19 cellular contexts compared by ENCODE assay signal in genomic region chr1:229385853-229386456, GRCh38. TPM values are rescaled to one million over a fixed set of nuclear protein-coding genes. Genes with fewer than 3 reads are reported as not detected.
DNase-seq lines count a peak whose midpoint lies in the region; ATAC-seq, FAIRE-seq and TF ChIP-seq lines count a peak whose summit lies in the region.
"Had no signal": no experiment of that assay in that cellular context is flagged by ENCODE, and none has a peak within 500 bp of the region (broad histone marks: within the 10 kb centered on the region; RNA-seq: fewer than 3 reads in every experiment).

No MANE protein-coding gene starts in this region.

- no peak overlapping the region for H3K4me3 Mint-ChIP-seq in activated CD8-positive, alpha-beta memory T cell treated with anti-CD3 and anti-CD28 coated beads, Interleukin-2, amount 10 ng/mL, durations not matched to agents 7 days and 5 days
- H3K4me3 Mint-ChIP-seq: CD8-positive, alpha-beta memory T cell had no signal

- H3K4me1 Mint-ChIP-seq in activated CD8-positive, alpha-beta memory T cell treated with anti-CD3 and anti-CD28 coated beads, Interleukin-2, amount 10 ng/mL, durations not matched to agents 7 days and 5 days, result peaks cover 2% of the 10 kb centered on the region
- H3K4me1 Mint-ChIP-seq: CD8-positive, alpha-beta memory T cell had no signal

- no peak for FAIRE-seq in GM12892 (lab: Jason Lieb, UNC)
- FAIRE-seq: K562 had no signal

- in situ Hi-C loops in SK-MEL-5 (cut with HindIII; ENCODE audit: low pct_unique_long_range_greater_than_20kb, low sequenced_read_pairs), result no loop called here

- DNase-seq in SK-MEL-5 (ENCODE audit: low read depth, low spot score) (peak; percentile 41), Right ventricle myocardium superior (no peak), mesenteric fat pad (ENCODE audit: low spot score) (peak; percentile 85), lower lobe of right lung (no peak), GM12892 (ENCODE audit: insufficient read length) (no peak)
- no peak for DNase-seq in activated CD8-positive, alpha-beta memory T cell treated with anti-CD3 and anti-CD28 coated beads, Interleukin-2, amount 10 ng/mL, durations not matched to agents 7 days and 5 days
- DNase-seq: CD8-positive, alpha-beta memory T cell; DMS79; GM23248; NCI-H1105; NCI-H1694 treated with DMSO at 0.1 percent for 48 hours; NCI-H510A treated with DMSO at 0.1 percent for 48 hours; NCI-H774; RPMI8226 had no signal

- no peak for TF ChIP-seq CTCF in lower lobe of right lung (IDR thresholded peaks at IDR 0.05)

- no peak overlapping the region for H3K27ac Mint-ChIP-seq in activated CD8-positive, alpha-beta memory T cell treated with anti-CD3 and anti-CD28 coated beads, Interleukin-2, amount 10 ng/mL, durations not matched to agents 7 days and 5 days
- H3K27ac Mint-ChIP-seq: CD8-positive, alpha-beta memory T cell had no signal

- H3K36me3 ChIP-seq in skeletal muscle tissue (ENCODE audit: control insufficient read depth in 3 of 3, insufficient read depth in 3 of 3, low read length in 3 of 3) (no peaks in the 10 kb centered on the region), lower lobe of right lung (no peaks in the 10 kb centered on the region)
- H3K36me3 ChIP-seq: BLaER1 treated with 17β-estradiol and CSF1 and Interleukin-3, amounts not matched to agents 10 nM and 100 nM had no signal

- no peak for TF ChIP-seq POLR2A in GM12892 (IDR thresholded peaks at IDR 0.05; ENCODE audit: low read depth, low read length)

- H3K4me3 ChIP-seq in skeletal muscle tissue (ENCODE audit: low read length in 3 of 3) (no peak overlapping the region), lower lobe of right lung (no peak overlapping the region)
- H3K4me3 ChIP-seq: BLaER1 treated with 17β-estradiol and CSF1 and Interleukin-3, amounts not matched to agents 10 nM and 100 nM; GM23248; K562 had no signal

- H3K27me3 ChIP-seq in skeletal muscle tissue (ENCODE audit: control insufficient read depth in 3 of 3, insufficient read depth in 3 of 3, low read length in 3 of 3) (no peaks in the 10 kb centered on the region), lower lobe of right lung (ENCODE audit: low read depth) (no peaks in the 10 kb centered on the region)
- H3K27me3 ChIP-seq: BLaER1 treated with 17β-estradiol and CSF1 and Interleukin-3, amounts not matched to agents 10 nM and 100 nM had no signal

- H3K9me3 Mint-ChIP-seq in activated CD8-positive, alpha-beta memory T cell treated with anti-CD3 and anti-CD28 coated beads, Interleukin-2, amount 10 ng/mL, durations not matched to agents 7 days and 5 days (ENCODE audit: low read depth), result no peaks in the 10 kb centered on the region
- H3K9me3 Mint-ChIP-seq: CD8-positive, alpha-beta memory T cell had no signal

- H3K27ac ChIP-seq in skeletal muscle tissue (ENCODE audit: low read depth, low read length) (peak overlapping the region; percentile 19), lower lobe of right lung (no peak overlapping the region)
- H3K27ac ChIP-seq: BLaER1 treated with 17β-estradiol and CSF1 and Interleukin-3, amounts not matched to agents 10 nM and 100 nM; GM23248 had no signal

- CTCF ChIA-PET in activated CD8-positive, alpha-beta memory T cell treated with anti-CD3 and anti-CD28 coated beads, Interleukin-2, amount 10 ng/mL, durations not matched to agents 7 days and 5 days (lab: Charles Lee), result interaction anchor here (0.6 kb wide), 1 partner anchor 42 kb away, joined by 3 read pairs; no protein-coding TSS in a partner anchor

- H3K27me3 Mint-ChIP-seq in activated CD8-positive, alpha-beta memory T cell treated with anti-CD3 and anti-CD28 coated beads, Interleukin-2, amount 10 ng/mL, durations not matched to agents 7 days and 5 days, result peaks cover 39% of the 10 kb centered on the region

- H3K9ac ChIP-seq in skeletal muscle tissue (ENCODE audit: low read depth in 1 of 3, low read length in 3 of 3), result no peak overlapping the region
- H3K9ac ChIP-seq: BLaER1 treated with 17β-estradiol and CSF1 and Interleukin-3, amounts not matched to agents 10 nM and 100 nM; GM23248 had no signal

- intact Hi-C loops in Right ventricle myocardium superior (cut with DNase I), result no loop called here
- intact Hi-C loops in lower lobe of right lung (cut with DNase I), result no loop called here

- H3K9me3 ChIP-seq in skeletal muscle tissue (ENCODE audit: control insufficient read depth in 3 of 3, low read length in 3 of 3), result no peaks in the 10 kb centered on the region
- H3K9me3 ChIP-seq in lower lobe of right lung, result no peaks in the 10 kb centered on the region

- ATAC-seq in Right ventricle myocardium superior (ENCODE audit: poor library complexity) (peak; percentile 79), lower lobe of right lung (no peak), GM18909 (IDR thresholded peaks at IDR 0.05; ENCODE audit: poor library complexity, unreplicated experiment) (no peak)
- no peak for ATAC-seq in activated CD8-positive, alpha-beta memory T cell treated with anti-CD3 and anti-CD28 coated beads, Interleukin-2, amount 10 ng/mL, durations not matched to agents 7 days and 5 days
- ATAC-seq: HCT116, K562 had no signal

- H3K4me1 ChIP-seq in skeletal muscle tissue (ENCODE audit: control insufficient read depth in 3 of 3, insufficient read depth in 3 of 3, low read length in 3 of 3) (peaks cover 13 to 15% (median 15%) of the 10 kb centered on the region in 3 donors), lower lobe of right lung (no peaks in the 10 kb centered on the region)

- no peaks in the 10 kb centered on the region for H3K36me3 Mint-ChIP-seq in activated CD8-positive, alpha-beta memory T cell treated with anti-CD3 and anti-CD28 coated beads, Interleukin-2, amount 10 ng/mL, durations not matched to agents 7 days and 5 days
- H3K36me3 Mint-ChIP-seq: CD8-positive, alpha-beta memory T cell had no signal

RNA-seq across cellular contexts. Expression of gene CCSAP, which starts 43.1 kb away (rescaled TPM):
- total RNA-seq in SK-MEL-5 (2014; rRNA removed; shearing (Covaris generic)), result 26.2 and 26.6 TPM in 2 replicates
- polyA plus RNA-seq in SK-MEL-5 (2015; cell fraction: cytosol; rRNA removed), result 10.4 and 16.3 TPM in 2 replicates
- 16.1 and 21.9 TPM in 2 replicates for polyA plus RNA-seq in SK-MEL-5 (2015; cell fraction: nucleus; rRNA removed)
- total RNA-seq in Right ventricle myocardium superior, result 1.8 TPM
- 4.4 TPM for total RNA-seq in mesenteric fat pad
- total RNA-seq in skeletal muscle tissue, result 5.2 TPM
- 1 to 10 TPM; 8.9 to 9.8 TPM for total RNA-seq in activated CD8-positive, alpha-beta memory T cell treated with anti-CD3 and anti-CD28 coated beads, Interleukin-2, amount 10 ng/mL, durations not matched to agents 7 days and 5 days
- 12.2 TPM for total RNA-seq in lower lobe of right lung
- polyA plus RNA-seq in GM12892 (2012; ENCODE audit: missing spikeins), result 3.6 TPM

RNA-seq across cellular contexts. Expression of gene ACTA1, which starts 47.9 kb away (rescaled TPM):
- total RNA-seq in SK-MEL-5 (2014; rRNA removed; shearing (Covaris generic)), result 0.16 TPM in 2 replicates
- not detected in 2 replicates for polyA plus RNA-seq in SK-MEL-5 (2015; cell fraction: cytosol; rRNA removed)
- 1.7 TPM in 1 of 2 replicates, not detected in the other for polyA plus RNA-seq in SK-MEL-5 (2015; cell fraction: nucleus; rRNA removed)
- 577 TPM for total RNA-seq in Right ventricle myocardium superior
- not detected for total RNA-seq in mesenteric fat pad
- total RNA-seq in skeletal muscle tissue, result 2,324 TPM
- not detected for total RNA-seq in activated CD8-positive, alpha-beta memory T cell treated with anti-CD3 and anti-CD28 coated beads, Interleukin-2, amount 10 ng/mL, durations not matched to agents 7 days and 5 days
- 0.32 TPM for total RNA-seq in lower lobe of right lung
- not detected for polyA plus RNA-seq in GM12892 (2012; ENCODE audit: missing spikeins)
- total RNA-seq: CD8-positive, alpha-beta memory T cell had no signal
- polyA plus RNA-seq: CD8-positive, alpha-beta memory T cell; GM23248 had no signal

Comparison
In these comparisons a context has a peak if more than half of its experiments do, and no peak if none do; other contexts are left out.
1. DNase-seq: peak in SK-MEL-5 (single experiment) and mesenteric fat pad (single experiment); none in Right ventricle myocardium superior (single experiment), activated CD8-positive, alpha-beta memory T cell treated with anti-CD3 and anti-CD28 coated beads, Interleukin-2, amount 10 ng/mL, durations not matched to agents 7 days and 5 days (single experiment), lower lobe of right lung (single experiment) and GM12892 (single experiment).
2. RNA of gene ACTA1, which starts 47.9 kb away (total RNA-seq): 2,324 TPM in skeletal muscle tissue (single experiment) and 577 TPM in Right ventricle myocardium superior (single experiment); 0.32 TPM in lower lobe of right lung (single experiment), 0.16 TPM in SK-MEL-5, not detected in activated CD8-positive, alpha-beta memory T cell treated with anti-CD3 and anti-CD28 coated beads, Interleukin-2, amount 10 ng/mL, durations not matched to agents 7 days and 5 days and not detected in mesenteric fat pad (single experiment); every median in the first group is over 100 times any median in the second.